9 cellular contexts compared by ENCODE assay signal in genomic region chr11:90476442-90477007, GRCh38.
DNase-seq lines count a peak whose midpoint lies in the region; ATAC-seq and TF ChIP-seq lines count a peak whose summit lies in the region.
"Had no signal": no experiment of that assay in that cellular context is flagged by ENCODE, and none has a peak within 500 bp of the region (broad histone marks: within the 10 kb centered on the region; RNA-seq: fewer than 3 reads in every experiment).

No MANE protein-coding gene starts in this region.

- intact Hi-C loops in HCT116 (cut with micrococcal nuclease) (no loop called here), body of pancreas (cut with DNase I) (no loop called here)

- no peaks in the 10 kb centered on the region for H4K20me1 ChIP-seq in HCT116 (ENCODE audit: insufficient read depth)

- no peak overlapping the region for H2BK12ac ChIP-seq in mesenchymal stem cell (ENCODE audit: low read length in 2 of 2)

- no peaks in the 10 kb centered on the region for H3K79me2 ChIP-seq in HCT116 (ENCODE audit: insufficient read depth, low read length)

- no peak overlapping the region for H3K27ac ChIP-seq in HCT116 (ENCODE audit: low read depth, low read length)
- no peak overlapping the region for H3K27ac ChIP-seq in body of pancreas
- no peak overlapping the region for H3K27ac ChIP-seq in mesenchymal stem cell (ENCODE audit: low read length, poor library complexity, severe bottlenecking)
- H3K27ac ChIP-seq in coronary artery: no peak overlapping the region

- H3K9me3 ChIP-seq in HCT116 (ENCODE audit: control insufficient read depth in 1 of 2, insufficient read depth in 1 of 2, low read depth in 1 of 2, low read length in 2 of 2) (no peaks in the 10 kb centered on the region), body of pancreas (no peaks in the 10 kb centered on the region), mesenchymal stem cell (ENCODE audit: control insufficient read depth, low read length) (no peaks in the 10 kb centered on the region)

- no peak overlapping the region for H3K18ac ChIP-seq in mesenchymal stem cell (ENCODE audit: low read depth in 1 of 2, low read length in 2 of 2)

- H2BK120ac ChIP-seq in mesenchymal stem cell (ENCODE audit: low read depth, low read length): no peak overlapping the region

- no peak overlapping the region for H3K14ac ChIP-seq in mesenchymal stem cell (ENCODE audit: low read length in 2 of 2)

- no TSS peak for BruUV-seq in HCT116 (replicated peaks; lab: Mats Ljungman, UMichigan)

- H2AFZ ChIP-seq in HCT116 (ENCODE audit: low read depth, low read length, poor library complexity, severe bottlenecking) (no peak overlapping the region), mesenchymal stem cell (ENCODE audit: low read depth, low read length) (no peak overlapping the region)

- no peaks in the 10 kb centered on the region for H3K27me3 ChIP-seq in HCT116 (ENCODE audit: insufficient read depth, low read length)
- no peaks in the 10 kb centered on the region for H3K27me3 ChIP-seq in body of pancreas
- no peaks in the 10 kb centered on the region for H3K27me3 ChIP-seq in mesenchymal stem cell (ENCODE audit: control insufficient read depth in 1 of 2, insufficient read depth in 1 of 2, low read length in 2 of 2)

- peak in 2 of 3 experiments; percentile 27 to 53; a peak in 3 of 6 replicates for TF ChIP-seq CTCF in HCT116 (IDR thresholded peaks at IDR 0.05 in 2 of 3, conservative IDR thresholded peaks at IDR 0.05 in 1 of 3; ENCODE audit: borderline replicate concordance in 1 of 3, insufficient read depth in 1 of 3, low read depth in 2 of 3, low read length in 2 of 3)
- TF ChIP-seq CTCF in body of pancreas (IDR thresholded peaks at IDR 0.05): peak; percentile 5 to 63 (median 53)
- no peak for TF ChIP-seq CTCF in coronary artery (IDR thresholded peaks at IDR 0.05)

- ATAC-seq in HCT116: no peak
- ATAC-seq in body of pancreas: peak; percentile 53
- ATAC-seq in esophagus mucosa: no peak

- TF ChIP-seq POLR2A in HCT116 (IDR thresholded peaks at IDR 0.05; ENCODE audit: borderline replicate concordance, extremely low read depth, insufficient read depth, insufficient read length) (no peak), body of pancreas (IDR thresholded peaks at IDR 0.05) (no peak)

- CTCF ChIA-PET in HCT116 (lab: Charles Lee): no interaction called here

- peak; percentile 1 for DNase-seq in NCI-H2107 treated with DMSO at 0.1 percent for 48 hours (lab: John Stamatoyannopoulos, UW; ENCODE audit: unreplicated experiment)
- DNase-seq in NCI-H2107 (lab: John Stamatoyannopoulos, UW): no peak
- DNase-seq in HCT116 (ENCODE audit: low read depth, low spot score): peak; percentile 21
- DNase-seq in NCI-H510A (lab: John Stamatoyannopoulos, UW): peak; percentile 4
- peak; percentile 44 to 66 (median 58) for DNase-seq in body of pancreas
- peak; percentile 6 for DNase-seq in mesenchymal stem cell
- no peak for DNase-seq in coronary artery (ENCODE audit: low spot score)
- DNase-seq: naive B cell had no signal

- no peak overlapping the region for H2BK15ac ChIP-seq in mesenchymal stem cell (ENCODE audit: low read depth, poor library complexity, severe bottlenecking)

- RAD21 ChIA-PET in HCT116 (lab: Charles Lee; ENCODE audit: low non-redundant PET in 1 of 2, low total read pairs in 2 of 2, uncharacterized antibody in 2 of 2, unreplicated experiment in 2 of 2): no interaction called here

- peak; percentile 32; the same call in 1 of the 2 replicates for TF ChIP-seq RAD21 in HCT116 (IDR thresholded peaks at IDR 0.05; ENCODE audit: low read depth)

- H3K4me2 ChIP-seq in HCT116 (ENCODE audit: low read length) (no peak overlapping the region), mesenchymal stem cell (ENCODE audit: low read length, poor library complexity, severe bottlenecking) (no peak overlapping the region)

- no peaks in the 10 kb centered on the region for H3K4me1 ChIP-seq in HCT116 (ENCODE audit: control insufficient read depth in 1 of 2, insufficient read depth in 2 of 2, low read length in 2 of 2)
- H3K4me1 ChIP-seq in body of pancreas: no peaks in the 10 kb centered on the region
- H3K4me1 ChIP-seq in mesenchymal stem cell (ENCODE audit: control insufficient read depth, insufficient read depth, low read depth, low read length): no peaks in the 10 kb centered on the region

- 15 to 17% methylated on average over 2 of the region's 2 CpGs for WGBS in body of pancreas, 2 donors
- 0% methylated on average over 1 of the region's 2 CpGs for WGBS in mesenchymal stem cell

- no peaks in the 10 kb centered on the region for H3K36me3 ChIP-seq in HCT116 (ENCODE audit: control insufficient read depth in 1 of 2, insufficient read depth in 2 of 2, low read length in 2 of 2)
- no peaks in the 10 kb centered on the region for H3K36me3 ChIP-seq in body of pancreas (replicated peaks in 1 of 2; ENCODE audit: insufficient read depth in 1 of 2, low read depth in 2 of 2)
- no peaks in the 10 kb centered on the region for H3K36me3 ChIP-seq in mesenchymal stem cell (ENCODE audit: control insufficient read depth in 1 of 2, insufficient read depth in 2 of 2, low read depth in 1 of 2, low read length in 2 of 2)

- no peak overlapping the region for H3K23ac ChIP-seq in mesenchymal stem cell (ENCODE audit: low read length in 2 of 2)

- no peak overlapping the region for H2AK5ac ChIP-seq in mesenchymal stem cell (ENCODE audit: low read length, severe bottlenecking)

- H3K9ac ChIP-seq in HCT116 (ENCODE audit: low read length) (no peak overlapping the region), mesenchymal stem cell (ENCODE audit: low read length) (no peak overlapping the region)

- H4K8ac ChIP-seq in mesenchymal stem cell (ENCODE audit: low read length): no peak overlapping the region

- H4K91ac ChIP-seq in mesenchymal stem cell (ENCODE audit: low read length): no peak overlapping the region

- H3K9me2 ChIP-seq in HCT116 (ENCODE audit: insufficient read depth): no peaks in the 10 kb centered on the region

- no peak overlapping the region for H3K4ac ChIP-seq in mesenchymal stem cell (ENCODE audit: low read depth in 1 of 2, low read length in 2 of 2)

- POLR2A ChIA-PET in HCT116 (lab: Charles Lee): no interaction called here

- H3K4me3 ChIP-seq in HCT116 (replicated peaks in 1 of 2; ENCODE audit: low read depth in 1 of 2, low read length in 2 of 2): no peak overlapping the region
- no peak overlapping the region for H3K4me3 ChIP-seq in body of pancreas
- H3K4me3 ChIP-seq in mesenchymal stem cell (ENCODE audit: insufficient read depth in 1 of 2, low read depth in 1 of 2, low read length in 2 of 2): no peak overlapping the region
- no peak overlapping the region for H3K4me3 ChIP-seq in coronary artery

- no peak overlapping the region for H2BK5ac ChIP-seq in mesenchymal stem cell (ENCODE audit: low read depth, low read length, poor library complexity, severe bottlenecking)

- no peaks in the 10 kb centered on the region for H3K79me1 ChIP-seq in mesenchymal stem cell (replicated peaks; ENCODE audit: low read length, poor library complexity, severe bottlenecking)

TF ChIP-seq in HCT116, 20 proteins besides CTCF, POLR2A, EP300 and RAD21:
- TF ChIP-seq ZNF274 (IDR thresholded peaks at IDR 0.05; ENCODE audit: low read depth, low read length) (no peak), EZH2 (IDR thresholded peaks at IDR 0.05) (no peak), MAX (IDR thresholded peaks at IDR 0.05) (no peak), FOSL1 (IDR thresholded peaks at IDR 0.05; ENCODE audit: low read depth) (no peak), SP1 (IDR thresholded peaks at IDR 0.05; ENCODE audit: low read depth) (no peak)

Comparison
In these comparisons a context has a peak if more than half of its experiments do, and no peak if none do; other contexts are left out.
1. DNase-seq: peak in NCI-H2107 treated with DMSO at 0.1 percent for 48 hours (single experiment), HCT116 (single experiment), NCI-H510A (single experiment), body of pancreas (4 of 4) and mesenchymal stem cell (single experiment); none in NCI-H2107 (single experiment) and coronary artery (single experiment).